Comparison of ENCODE assay signal across 16 cellular contexts in genomic region chr2:38380397-38381130, GRCh38. TPM values are rescaled to one million over a fixed set of nuclear protein-coding genes. Genes with fewer than 3 reads are reported as not detected.
DNase-seq lines count a peak whose midpoint lies in the region; ATAC-seq and TF ChIP-seq lines count a peak whose summit lies in the region.
"Had no signal": no experiment of that assay in that cellular context is flagged by ENCODE, and none has a peak within 500 bp of the region (broad histone marks: within the 10 kb centered on the region; RNA-seq: fewer than 3 reads in every experiment).

No MANE protein-coding gene starts in this region.

- peaks cover 6% of the 10 kb centered on the region for H3K27me3 Mint-ChIP-seq in activated CD8-positive, alpha-beta memory T cell treated with anti-CD3 and anti-CD28 coated beads, Interleukin-2, amount 10 ng/mL, durations not matched to agents 7 days and 5 days
- no peaks in the 10 kb centered on the region for H3K27me3 Mint-ChIP-seq in activated naive CD8-positive, alpha-beta T cell treated with anti-CD3 and anti-CD28 coated beads, Interleukin-2, amount 10 ng/mL, durations not matched to agents 7 days and 5 days

- no peak for TF ChIP-seq CTCF in parathyroid adenoma (IDR thresholded peaks at IDR 0.05)

- H3K27me3 ChIP-seq in parathyroid adenoma (ENCODE audit: control insufficient read depth, insufficient read depth, low read length): no peaks in the 10 kb centered on the region
- H3K27me3 ChIP-seq: brain microvascular endothelial cell, vagina had no signal

- CTCF ChIA-PET in activated CD8-positive, alpha-beta memory T cell treated with anti-CD3 and anti-CD28 coated beads, Interleukin-2, amount 10 ng/mL, durations not matched to agents 7 days and 5 days (lab: Charles Lee): no interaction called here

- no peaks in the 10 kb centered on the region for H3K9me3 ChIP-seq in parathyroid adenoma (ENCODE audit: control insufficient read depth, low read length)
- H3K9me3 ChIP-seq: vagina had no signal

- peak overlapping the region; percentile 35 for H3K27ac Mint-ChIP-seq in activated CD8-positive, alpha-beta memory T cell treated with anti-CD3 and anti-CD28 coated beads, Interleukin-2, amount 10 ng/mL, durations not matched to agents 7 days and 5 days
- H3K27ac Mint-ChIP-seq in activated naive CD8-positive, alpha-beta T cell treated with anti-CD3 and anti-CD28 coated beads, Interleukin-2, amount 10 ng/mL, durations not matched to agents 7 days and 5 days: peak overlapping the region; percentile 77

- peak overlapping the region; percentile 2 for H3K4me3 Mint-ChIP-seq in activated CD8-positive, alpha-beta memory T cell treated with anti-CD3 and anti-CD28 coated beads, Interleukin-2, amount 10 ng/mL, durations not matched to agents 7 days and 5 days
- H3K4me3 Mint-ChIP-seq in activated naive CD8-positive, alpha-beta T cell treated with anti-CD3 and anti-CD28 coated beads, Interleukin-2, amount 10 ng/mL, durations not matched to agents 7 days and 5 days: peak overlapping the region; percentile 52

- no peaks in the 10 kb centered on the region for H3K36me3 Mint-ChIP-seq in activated CD8-positive, alpha-beta memory T cell treated with anti-CD3 and anti-CD28 coated beads, Interleukin-2, amount 10 ng/mL, durations not matched to agents 7 days and 5 days
- no peaks in the 10 kb centered on the region for H3K36me3 Mint-ChIP-seq in activated naive CD8-positive, alpha-beta T cell treated with anti-CD3 and anti-CD28 coated beads, Interleukin-2, amount 10 ng/mL, durations not matched to agents 7 days and 5 days

- H2AFZ ChIP-seq in parathyroid adenoma: no peak overlapping the region

- no peak for DNase-seq in activated CD8-positive, alpha-beta memory T cell treated with anti-CD3 and anti-CD28 coated beads, Interleukin-2, amount 10 ng/mL, durations not matched to agents 7 days and 5 days
- DNase-seq in activated CD8-positive, alpha-beta memory T cell treated with anti-CD3 and anti-CD28 coated beads for 24 hours: no peak
- DNase-seq in NOMO-1 (lab: John Stamatoyannopoulos, UW; ENCODE audit: unreplicated experiment in 2 of 2): peak; percentile 93 to 98
- no peak for DNase-seq in activated naive CD8-positive, alpha-beta T cell treated with anti-CD3 and anti-CD28 coated beads, Interleukin-2, amount 10 ng/mL, durations not matched to agents 7 days and 5 days
- DNase-seq in stimulated activated CD4-positive, alpha-beta T cell treated with anti-CD3 and anti-CD28 coated beads, Interleukin-15, amount 100 ng/mL, for 24 hours: no peak
- DNase-seq in DMS53 treated with DMSO at 0.1 percent for 48 hours (lab: John Stamatoyannopoulos, UW; ENCODE audit: unreplicated experiment): no peak
- DNase-seq in left colon: no peak
- DNase-seq: activated T-cell treated with anti-CD3 and anti-CD28 coated beads, Interleukin-2, amount 50 U/mL, for 1 hour; brain microvascular endothelial cell; HCEC 1CT; NCI-H2029; PC-3; stimulated activated CD8-positive, alpha-beta memory T cell treated with anti-CD3 and anti-CD28 coated beads, Interleukin-4, amount 100 ng/mL, for 48 hours; T1000 had no signal

- POLR2A ChIA-PET in activated naive CD8-positive, alpha-beta T cell treated with anti-CD3 and anti-CD28 coated beads, Interleukin-2, amount 10 ng/mL, durations not matched to agents 7 days and 5 days (lab: Charles Lee): interaction anchor here (0.6 kb wide), 1 partner anchor 34 kb away, joined by 4 read pairs; no protein-coding TSS in a partner anchor

- H3K4me3 ChIP-seq in parathyroid adenoma (ENCODE audit: low read depth, low read length): no peak overlapping the region
- H3K4me3 ChIP-seq: vagina had no signal

- peak overlapping the region; percentile 34 for H3K4me2 ChIP-seq in parathyroid adenoma (ENCODE audit: low read length)

- no peak overlapping the region for H3K27ac ChIP-seq in parathyroid adenoma
- H3K27ac ChIP-seq: brain microvascular endothelial cell, vagina had no signal

- H3K36me3 ChIP-seq in parathyroid adenoma (ENCODE audit: control insufficient read depth, insufficient read depth, low read length): no peaks in the 10 kb centered on the region
- H3K36me3 ChIP-seq: brain microvascular endothelial cell, vagina had no signal

- no peak overlapping the region for H3K9ac ChIP-seq in parathyroid adenoma

- H3K9me3 Mint-ChIP-seq in activated CD8-positive, alpha-beta memory T cell treated with anti-CD3 and anti-CD28 coated beads, Interleukin-2, amount 10 ng/mL, durations not matched to agents 7 days and 5 days (ENCODE audit: low read depth): no peaks in the 10 kb centered on the region
- H3K9me3 Mint-ChIP-seq in activated naive CD8-positive, alpha-beta T cell treated with anti-CD3 and anti-CD28 coated beads, Interleukin-2, amount 10 ng/mL, durations not matched to agents 7 days and 5 days: no peaks in the 10 kb centered on the region

- peaks cover 2% of the 10 kb centered on the region for H3K4me1 ChIP-seq in parathyroid adenoma

- no peak for ATAC-seq in activated CD8-positive, alpha-beta memory T cell treated with anti-CD3 and anti-CD28 coated beads, Interleukin-2, amount 10 ng/mL, durations not matched to agents 7 days and 5 days
- peak; percentile 9 for ATAC-seq in activated naive CD8-positive, alpha-beta T cell treated with anti-CD3 and anti-CD28 coated beads, Interleukin-2, amount 10 ng/mL, durations not matched to agents 7 days and 5 days (ENCODE audit: low read depth)
- no peak for ATAC-seq in left colon
- ATAC-seq: PC-3 had no signal

- no peaks in the 10 kb centered on the region for H3K79me2 ChIP-seq in parathyroid adenoma

- intact Hi-C loops in left colon (cut with DNase I, micrococcal nuclease): no loop called here

- peaks cover 34% of the 10 kb centered on the region for H3K4me1 Mint-ChIP-seq in activated CD8-positive, alpha-beta memory T cell treated with anti-CD3 and anti-CD28 coated beads, Interleukin-2, amount 10 ng/mL, durations not matched to agents 7 days and 5 days
- H3K4me1 Mint-ChIP-seq in activated naive CD8-positive, alpha-beta T cell treated with anti-CD3 and anti-CD28 coated beads, Interleukin-2, amount 10 ng/mL, durations not matched to agents 7 days and 5 days: peaks cover 24% of the 10 kb centered on the region

RNA-seq across cellular contexts. Expression of gene ATL2, which starts 3.5 kb away (rescaled TPM):
- 10 to 100 TPM; 55.5 to 56.7 TPM for total RNA-seq in activated CD8-positive, alpha-beta memory T cell treated with anti-CD3 and anti-CD28 coated beads, Interleukin-2, amount 10 ng/mL, durations not matched to agents 7 days and 5 days
- 10 to 100 TPM; 46.0 to 48.8 TPM for total RNA-seq in activated naive CD8-positive, alpha-beta T cell treated with anti-CD3 and anti-CD28 coated beads, Interleukin-2, amount 10 ng/mL, durations not matched to agents 7 days and 5 days
- total RNA-seq in left colon: 10 to 100 TPM; 57.6 to 58.0 TPM

Comparison
In these comparisons a context has a peak if more than half of its experiments do, and no peak if none do; other contexts are left out.
1. DNase-seq: peak in NOMO-1 (2 of 2); none in activated CD8-positive, alpha-beta memory T cell treated with anti-CD3 and anti-CD28 coated beads, Interleukin-2, amount 10 ng/mL, durations not matched to agents 7 days and 5 days (single experiment), activated CD8-positive, alpha-beta memory T cell treated with anti-CD3 and anti-CD28 coated beads for 24 hours (single experiment), activated naive CD8-positive, alpha-beta T cell treated with anti-CD3 and anti-CD28 coated beads, Interleukin-2, amount 10 ng/mL, durations not matched to agents 7 days and 5 days (single experiment), stimulated activated CD4-positive, alpha-beta T cell treated with anti-CD3 and anti-CD28 coated beads, Interleukin-15, amount 100 ng/mL, for 24 hours (single experiment), DMS53 treated with DMSO at 0.1 percent for 48 hours (single experiment) and left colon (0 of 2).